In genomic region chr17:46158323-46159296, GRCh38 we compare ENCODE assay signal across 11 cellular contexts. TPM values are rescaled to one million over a fixed set of nuclear protein-coding genes. Genes with fewer than 3 reads are reported as not detected.
A peak's percentile ranks its signal among the peaks of the same experiment; 100 is the strongest.
DNase-seq lines count a peak whose midpoint lies in the region; ATAC-seq, FAIRE-seq and TF ChIP-seq lines count a peak whose summit lies in the region.
"Had no signal": no experiment of that assay in that cellular context is flagged by ENCODE, and none has a peak within 500 bp of the region (broad histone marks: within the 10 kb centered on the region; RNA-seq: fewer than 3 reads in every experiment).

No MANE protein-coding gene starts in this region.

- H3K4me1 Mint-ChIP-seq in activated naive CD8-positive, alpha-beta T cell (ENCODE audit: low read depth): peaks cover 93% of the 10 kb centered on the region

- no peak overlapping the region for H3K4me2 ChIP-seq in HepG2 (ENCODE audit: low read depth, low read length)

- intact Hi-C loops in Right ventricle myocardium superior (cut with DNase I) (no loop called here), HepG2 (cut with micrococcal nuclease; ENCODE audit: unreplicated experiment) (no loop called here), vagina (cut with DNase I) (no loop called here), tibial artery (cut with DNase I; ENCODE audit: low total_unique reads) (no loop called here)

- H3K9me3 ChIP-seq in cardiac muscle cell (ENCODE audit: low read depth) (no peaks in the 10 kb centered on the region), HepG2 (ENCODE audit: low read length) (no peaks in the 10 kb centered on the region), vagina (no peaks in the 10 kb centered on the region), tibial artery (no peaks in the 10 kb centered on the region)
- H3K9me3 ChIP-seq: lower lobe of right lung had no signal

- no peaks in the 10 kb centered on the region for H3K27me3 Mint-ChIP-seq in activated naive CD8-positive, alpha-beta T cell

- no peak overlapping the region for H2AFZ ChIP-seq in HepG2 (ENCODE audit: low read length)

- ATAC-seq in Right ventricle myocardium superior (ENCODE audit: poor library complexity) (no peak), HepG2 (peak; percentile 63)

- BruUV-seq in HepG2 (replicated peaks; lab: Mats Ljungman, UMichigan): no TSS peak

- H4K20me1 ChIP-seq in HepG2 (ENCODE audit: insufficient read depth, low read length): peaks cover 90% of the 10 kb centered on the region

- DNase-seq in cardiac muscle cell (ENCODE audit: low read depth in 1 of 2, low spot score in 1 of 2): no peak
- DNase-seq in Right ventricle myocardium superior: no peak
- no peak for DNase-seq in HepG2 (ENCODE audit: low spot score)
- DNase-seq in vagina (ENCODE audit: extremely low spot score in 2 of 2): no peak
- DNase-seq in activated effector memory CD4-positive, alpha-beta T cell treated with anti-CD3 and anti-CD28 coated beads, Interleukin-2, amount 50 U/mL, for 16 hours: no peak
- DNase-seq in NCI-H748 treated with DMSO at 0.1 percent for 48 hours (lab: John Stamatoyannopoulos, UW): no peak
- DNase-seq in tibial artery: no peak
- DNase-seq: lower lobe of right lung, SW 1271 had no signal

- TF ChIP-seq POLR2A in HepG2 (IDR thresholded peaks at IDR 0.05; ENCODE audit: insufficient read depth in 1 of 2, low read depth in 2 of 2, low read length in 2 of 2) (no peak), vagina (IDR thresholded peaks at IDR 0.05) (no peak)

- H3K9ac ChIP-seq in HepG2 (ENCODE audit: insufficient read depth, low read depth, low read length): no peak overlapping the region

- TF ChIP-seq EP300 in HepG2 (IDR thresholded peaks at IDR 0.05; ENCODE audit: low read depth in 2 of 2, low read length in 2 of 2): no peak
- TF ChIP-seq EP300 in HepG2 (CRISPR knock-in tag; IDR thresholded peaks at IDR 0.05; ENCODE audit: borderline replicate concordance): no peak

- in situ Hi-C loops in HepG2 (cut with HindIII; ENCODE audit: extremely low pct_ligation_motif_present, low pct_unique_long_range_greater_than_20kb): no loop called here

- no peak for FAIRE-seq in HepG2 (lab: Jason Lieb, UNC)

- CTCF ChIA-PET in HepG2 (lab: Yijun Ruan, JAX; ENCODE audit: low intra/inter-chr PET ratio, low total read pairs): no interaction called here

- POLR2A ChIA-PET in HepG2 (lab: Yijun Ruan, JAX): no interaction called here

- peak overlapping the region; percentile 87 for H3K27ac Mint-ChIP-seq in activated naive CD8-positive, alpha-beta T cell

- H3K4me1 ChIP-seq in cardiac muscle cell (ENCODE audit: low read depth): peaks cover 48% of the 10 kb centered on the region
- peaks cover 66% of the 10 kb centered on the region for H3K4me1 ChIP-seq in HepG2 (ENCODE audit: insufficient read depth, low read length)
- peaks cover 93% of the 10 kb centered on the region for H3K4me1 ChIP-seq in vagina
- H3K4me1 ChIP-seq in tibial artery: peaks cover 0 to 94% (median 68%) of the 10 kb centered on the region in 4 donors

- no peaks in the 10 kb centered on the region for H3K36me3 ChIP-seq in cardiac muscle cell
- no peaks in the 10 kb centered on the region for H3K36me3 ChIP-seq in HepG2 (replicated peaks in 1 of 2; ENCODE audit: control insufficient read depth in 1 of 2, insufficient read depth in 2 of 2, low read length in 2 of 2)
- no peaks in the 10 kb centered on the region for H3K36me3 ChIP-seq in vagina
- H3K36me3 ChIP-seq in tibial artery: no peaks in the 10 kb centered on the region
- H3K36me3 ChIP-seq: lower lobe of right lung had no signal

- WGBS in HepG2 (ENCODE audit: low lambda C conversion rate): 96% methylated on average over 18 of the region's 18 CpGs

- peak overlapping the region; percentile 23 for H3K4me3 Mint-ChIP-seq in activated naive CD8-positive, alpha-beta T cell

- no peaks in the 10 kb centered on the region for H3K9me3 Mint-ChIP-seq in activated naive CD8-positive, alpha-beta T cell (ENCODE audit: low read depth)

- peaks cover 3% of the 10 kb centered on the region for H3K36me3 Mint-ChIP-seq in activated naive CD8-positive, alpha-beta T cell

- peaks cover 98% of the 10 kb centered on the region for H3K79me2 ChIP-seq in HepG2 (ENCODE audit: insufficient read depth, low read length)

- TF ChIP-seq RAD21 in HepG2 (CRISPR knock-in tag; IDR thresholded peaks at IDR 0.05): no peak

- H3K27ac ChIP-seq in cardiac muscle cell (peak overlapping the region; percentile 49), HepG2 (ENCODE audit: extremely low read length, insufficient read depth, low read length) (no peak overlapping the region), vagina (peak overlapping the region; percentile 29), tibial artery (peak overlapping the region in 1 of 2 donors; percentile 50)
- H3K27ac ChIP-seq: C4-2B, lower lobe of right lung had no signal

- TF ChIP-seq CTCF in cardiac muscle cell (IDR thresholded peaks at IDR 0.05; ENCODE audit: low read depth, low read length) (no peak), HepG2 (CRISPR knock-in tag; IDR thresholded peaks at IDR 0.05) (no peak), vagina (IDR thresholded peaks at IDR 0.05) (no peak), tibial artery (IDR thresholded peaks at IDR 0.05) (no peak)

- H3K4me3 ChIP-seq in cardiac muscle cell (no peak overlapping the region), HepG2 (replicated peaks in 1 of 3; ENCODE audit: insufficient read depth in 1 of 3, low read depth in 2 of 3, low read length in 3 of 3) (no peak overlapping the region), vagina (no peak overlapping the region), tibial artery (no peak overlapping the region)
- H3K4me3 ChIP-seq: lower lobe of right lung had no signal

- H3K27me3 ChIP-seq in cardiac muscle cell (no peaks in the 10 kb centered on the region), HepG2 (ENCODE audit: control insufficient read depth in 1 of 2, insufficient read depth in 2 of 2, low read length in 2 of 2) (no peaks in the 10 kb centered on the region), vagina (no peaks in the 10 kb centered on the region), tibial artery (no peaks in the 10 kb centered on the region)

TF ChIP-seq in HepG2, 621 proteins besides CTCF, POLR2A, EP300 and RAD21:
- TF ChIP-seq CENPBD1 (CRISPR knock-in tag; IDR thresholded peaks at IDR 0.05; ENCODE audit: borderline replicate concordance, low read depth) (no peak), ZNF260 (CRISPR knock-in tag; IDR thresholded peaks at IDR 0.05; ENCODE audit: borderline replicate concordance, low read depth) (no peak), TEAD3 (CRISPR knock-in tag; optimal IDR thresholded peaks at IDR 0.05; ENCODE audit: borderline replicate concordance) (no peak), ZNF180 (CRISPR knock-in tag; IDR thresholded peaks at IDR 0.05; ENCODE audit: borderline replicate concordance, low read depth) (no peak), NFKB2 (CRISPR knock-in tag; IDR thresholded peaks at IDR 0.05; ENCODE audit: borderline replicate concordance) (no peak), ZSCAN25 (CRISPR knock-in tag; IDR thresholded peaks at IDR 0.05) (no peak), ZFYVE20 (CRISPR knock-in tag; IDR thresholded peaks at IDR 0.05; ENCODE audit: borderline replicate concordance, low read depth) (no peak), RBM22 (optimal IDR thresholded peaks at IDR 0.05; ENCODE audit: low read length) (peak; percentile 67)
- TF ChIP-seq, protein P1, sequence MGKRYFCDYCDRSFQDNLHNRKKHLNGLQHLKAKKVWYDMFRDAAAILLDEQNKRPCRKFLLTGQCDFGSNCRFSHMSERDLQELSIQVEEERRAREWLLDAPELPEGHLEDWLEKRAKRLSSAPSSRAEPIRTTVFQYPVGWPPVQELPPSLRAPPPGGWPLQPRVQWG (CRISPR knock-in tag; IDR thresholded peaks at IDR 0.05; ENCODE audit: borderline replicate concordance, low read depth): no peak
TF ChIP-seq in HepG2: peak in this region for 1.

RNA-seq across cellular contexts. Expression of gene KANSL1, which starts 34.6 kb away (rescaled TPM):
- total RNA-seq in cardiac muscle cell (69.4 and 109 TPM in 2 replicates), Right ventricle myocardium superior (25.1 TPM), HepG2 (2016; rRNA removed; fragmentation: Illumina TruSeq; extraction: Trizol) (59.6 and 60.9 TPM in 2 replicates), vagina (122 TPM)
- polyA plus RNA-seq in cardiac muscle cell (52.6 and 61.2 TPM in 2 replicates), HepG2 (2011; rRNA removed) (22.8 and 24.0 TPM in 2 replicates)
- total RNA-seq in HepG2 (2016; cell fraction: cytosol; rRNA removed; fragmentation: Illumina TruSeq; extraction: Trizol; ENCODE audit: low read depth): 223 and 253 TPM in 2 replicates
- 54.9 and 58.3 TPM in 2 replicates for total RNA-seq in HepG2 (2016; cell fraction: insoluble cytoplasmic fraction; rRNA removed; fragmentation: Illumina TruSeq; extraction: Trizol)
- 138 and 153 TPM in 2 replicates for total RNA-seq in HepG2 (2016; cell fraction: membrane; rRNA removed; fragmentation: Illumina TruSeq; extraction: Trizol)
- 130 and 145 TPM in 2 replicates for total RNA-seq in HepG2 (2016; cell fraction: nucleus; rRNA removed; fragmentation: Illumina TruSeq; extraction: Trizol)
- polyA plus RNA-seq in HepG2 (2011; cell fraction: cytosol; rRNA removed): 11.2 and 14.3 TPM in 2 replicates
- polyA plus RNA-seq in HepG2 (2011; cell fraction: nucleus; rRNA removed): 69.1 and 88.4 TPM in 2 replicates
- polyA plus RNA-seq in HepG2 (2012): 23.5 and 23.7 TPM in 2 replicates
- polyA plus RNA-seq in HepG2 (2016; cell fraction: cytosol; fragmentation: Illumina TruSeq; extraction: Trizol; ENCODE audit: low read depth): 2.0 and 2.7 TPM in 2 replicates
- 21.5 and 27.8 TPM in 2 replicates for polyA plus RNA-seq in HepG2 (2016; cell fraction: insoluble cytoplasmic fraction; fragmentation: Illumina TruSeq; extraction: Trizol; ENCODE audit: low read depth)
- polyA plus RNA-seq in HepG2 (2016; cell fraction: membrane; fragmentation: Illumina TruSeq; extraction: Trizol; ENCODE audit: low read depth): 5.6 and 6.8 TPM in 2 replicates
- polyA plus RNA-seq in HepG2 (2016; cell fraction: nucleus; fragmentation: Illumina TruSeq; extraction: Trizol; ENCODE audit: insufficient read depth, low read depth): 94.8 and 102 TPM in 2 replicates
- polyA minus RNA-seq in HepG2 (2011; rRNA and poly(A)+ RNA removed; ENCODE audit: low replicate concordance): 94.4 and 97.7 TPM in 2 replicates
- polyA minus RNA-seq in HepG2 (2011; cell fraction: cytosol; rRNA and poly(A)+ RNA removed): 61.5 and 62.2 TPM in 2 replicates
- polyA minus RNA-seq in HepG2 (2011; cell fraction: nucleus; rRNA and poly(A)+ RNA removed): 272 and 315 TPM in 2 replicates
